ENCODE assay signal across 13 cellular contexts in genomic region chr18:36580874-36581750, GRCh38.
A peak's percentile ranks its signal among the peaks of the same experiment; 100 is the strongest.
DNase-seq lines count a peak whose midpoint lies in the region; ATAC-seq and TF ChIP-seq lines count a peak whose summit lies in the region.
"Had no signal": no experiment of that assay in that cellular context is flagged by ENCODE, and none has a peak within 500 bp of the region (broad histone marks: within the 10 kb centered on the region; RNA-seq: fewer than 3 reads in every experiment).

No MANE protein-coding gene starts in this region.

- 81 to 90% (median 86%) methylated on average over 6 of the region's 6 CpGs for WGBS in heart left ventricle, 4 donors

- H3K9ac ChIP-seq in subcutaneous abdominal adipose tissue (ENCODE audit: low read length in 5 of 5), result no peak overlapping the region

- peaks cover 0 to 7% (median 0%) of the 10 kb centered on the region in 9 donors for H3K36me3 ChIP-seq in heart left ventricle
- no peaks in the 10 kb centered on the region for H3K36me3 ChIP-seq in subcutaneous abdominal adipose tissue (ENCODE audit: control insufficient read depth in 5 of 5, insufficient read depth in 5 of 5, low read length in 5 of 5)

- H3K4me3 ChIP-seq in astrocyte of the spinal cord (ENCODE audit: low read depth, low read length) (no peak overlapping the region), heart left ventricle (no peak overlapping the region), subcutaneous abdominal adipose tissue (ENCODE audit: low read depth in 1 of 5, low read length in 5 of 5) (no peak overlapping the region)

- peak overlapping the region in 11 of 12 donors; percentile 42 to 92 (median 69) for H3K27ac ChIP-seq in heart left ventricle
- peak overlapping the region; percentile 37 for H3K27ac ChIP-seq in subcutaneous abdominal adipose tissue (ENCODE audit: low read depth, low read length)
- H3K27ac ChIP-seq: VCaP had no signal

- peak; percentile 76 for DNase-seq in HCEC 1CT
- DNase-seq in astrocyte of the spinal cord (ENCODE audit: low read depth, low spot score), result peak; percentile 35
- DNase-seq in heart left ventricle, result no peak
- DNase-seq in activated CD4-positive, alpha-beta T cell treated with anti-CD3 and anti-CD28 coated beads, Interleukin-2, amount 50 U/mL, for 48 hours, result no peak
- no peak for DNase-seq in hippocampal formation (lab: John Stamatoyannopoulos, UW)
- DNase-seq: activated naive CD4-positive, alpha-beta T cell; DMS79 treated with DMSO at 0.1 percent for 48 hours; NCI-H1092 had no signal

- no peak for TF ChIP-seq POLR2A in heart left ventricle (IDR thresholded peaks at IDR 0.05)

- peaks cover 0 to 37% (median 10%) of the 10 kb centered on the region in 12 donors for H3K4me1 ChIP-seq in heart left ventricle
- peaks cover 2 to 15% (median 6%) of the 10 kb centered on the region in 5 donors for H3K4me1 ChIP-seq in subcutaneous abdominal adipose tissue (ENCODE audit: control insufficient read depth in 5 of 5, insufficient read depth in 5 of 5, low read length in 5 of 5)

- in situ Hi-C loops in astrocyte of the spinal cord (cut with HindIII; ENCODE audit: low sequenced_read_pairs), result no loop called here

- no peaks in the 10 kb centered on the region for H3K27me3 ChIP-seq in heart left ventricle
- no peaks in the 10 kb centered on the region for H3K27me3 ChIP-seq in subcutaneous abdominal adipose tissue (ENCODE audit: control insufficient read depth in 5 of 5, insufficient read depth in 4 of 5, low read length in 5 of 5)

- TF ChIP-seq CTCF in astrocyte of the spinal cord (IDR thresholded peaks at IDR 0.05; ENCODE audit: low read depth, low read length) (no peak), heart left ventricle (IDR thresholded peaks at IDR 0.05) (no peak)

- intact Hi-C loops in heart left ventricle (cut with DNase I), result loop anchor here in 2 of 10 donors (5.0 kb wide), 2 partner anchors 76 to 284 kb away; partner anchors contain the start of gene FHOD3 (in 1 of the 2)

- ATAC-seq in heart left ventricle, result peak in 1 of 4 donors; percentile 13
- ATAC-seq in GM19035 (IDR thresholded peaks at IDR 0.05; ENCODE audit: unreplicated experiment), result no peak
- no peak for ATAC-seq in GM21825 (IDR thresholded peaks at IDR 0.05; ENCODE audit: unreplicated experiment)
- ATAC-seq: HCT116 had no signal

- no peaks in the 10 kb centered on the region for H3K9me3 ChIP-seq in heart left ventricle
- H3K9me3 ChIP-seq in subcutaneous abdominal adipose tissue (ENCODE audit: control insufficient read depth in 5 of 5, low read length in 5 of 5), result no peaks in the 10 kb centered on the region

Comparison
In these comparisons a context has a peak if more than half of its experiments do, and no peak if none do; other contexts are left out.
1. DNase-seq: peak in HCEC 1CT (single experiment) and astrocyte of the spinal cord (single experiment); none in heart left ventricle (0 of 5), activated CD4-positive, alpha-beta T cell treated with anti-CD3 and anti-CD28 coated beads, Interleukin-2, amount 50 U/mL, for 48 hours (0 of 2) and hippocampal formation (0 of 2).